ENCODE assay signal across 1 cellular context in genomic region chr2:120662046-120662445, GRCh38.
TF ChIP-seq lines count a peak whose summit lies in the region.

No MANE protein-coding gene starts in this region.

TF ChIP-seq in GM23338, 12 proteins besides CTCF, POLR2A, EP300 and RAD21 (continued from another document):
- TF ChIP-seq ZNF462 (CRISPR knock-in tag; IDR thresholded peaks at IDR 0.05) = no peak
- TF ChIP-seq POLR2AphosphoS5 (IDR thresholded peaks at IDR 0.05; ENCODE audit: low read depth) = no peak
- no peak for TF ChIP-seq REST (IDR thresholded peaks at IDR 0.05; ENCODE audit: unreplicated experiment)
- TF ChIP-seq ETS1 (IDR thresholded peaks at IDR 0.05) = no peak
- no peak for TF ChIP-seq EZH2 (IDR thresholded peaks at IDR 0.05; ENCODE audit: low read depth, unreplicated experiment)
- TF ChIP-seq ZNF331 (CRISPR knock-in tag; IDR thresholded peaks at IDR 0.05; ENCODE audit: low read depth) = no peak
